Comparison of ENCODE assay signal across 8 cellular contexts in genomic region chr12:16606201-16606849, GRCh38. TPM values are rescaled to one million over a fixed set of nuclear protein-coding genes. Genes with fewer than 3 reads are reported as not detected.
A peak's percentile ranks its signal among the peaks of the same experiment; 100 is the strongest.
DNase-seq lines count a peak whose midpoint lies in the region; ATAC-seq and TF ChIP-seq lines count a peak whose summit lies in the region.

No MANE protein-coding gene starts in this region.

- DNase-seq in SK-N-DZ (ENCODE audit: low spot score): peak; percentile 68
- DNase-seq in cardiac muscle cell (ENCODE audit: low read depth in 1 of 2, low spot score in 1 of 2): peak; percentile 72
- DNase-seq in pons (ENCODE audit: low spot score): peak; percentile 63
- DNase-seq in GF-D8 (lab: John Stamatoyannopoulos, UW): no peak
- DNase-seq in activated CD8-positive, alpha-beta memory T cell treated with anti-CD3 and anti-CD28 coated beads, Interleukin-2, amount 50 U/mL, for 48 hours: no peak

- ATAC-seq in HG03460 (IDR thresholded peaks at IDR 0.05; ENCODE audit: unreplicated experiment) (peak; percentile 42), GM21360 (IDR thresholded peaks at IDR 0.05; ENCODE audit: unreplicated experiment) (no peak)

- peak overlapping the region; percentile 86 for H3K4me3 ChIP-seq in cardiac muscle cell

- no peaks in the 10 kb centered on the region for H3K36me3 ChIP-seq in cardiac muscle cell

- peaks cover 24% of the 10 kb centered on the region for H3K4me1 ChIP-seq in cardiac muscle cell (ENCODE audit: low read depth)

- no peak for TF ChIP-seq CTCF in cardiac muscle cell (IDR thresholded peaks at IDR 0.05; ENCODE audit: low read depth, low read length)

- peak; percentile 36 for TF ChIP-seq POLR2A in GM18951 (IDR thresholded peaks at IDR 0.05; ENCODE audit: extremely low read depth, insufficient read depth, insufficient read length)

- in situ Hi-C loops in GM18951 (cut with MboI; ENCODE audit: low sequenced_read_pairs, unreplicated experiment): no loop called here

- peaks cover 41% of the 10 kb centered on the region for H3K27me3 ChIP-seq in cardiac muscle cell

- peak overlapping the region; percentile 58 for H3K27ac ChIP-seq in cardiac muscle cell

- no peaks in the 10 kb centered on the region for H3K9me3 ChIP-seq in cardiac muscle cell (ENCODE audit: low read depth)

RNA-seq across cellular contexts. Expression of gene LMO3, which starts 0.4 kb away (rescaled TPM):
- polyA plus RNA-seq in SK-N-DZ (2014; cell fraction: cytosol; rRNA removed): 8.3 and 9.6 TPM in 2 replicates
- 9.3 and 12.6 TPM in 2 replicates for polyA plus RNA-seq in SK-N-DZ (2014; cell fraction: nucleus; rRNA removed)
- total RNA-seq in cardiac muscle cell: 26.2 and 29.3 TPM in 2 replicates
- 12.2 and 37.6 TPM in 2 replicates for polyA plus RNA-seq in cardiac muscle cell

Comparison
In these comparisons a context has a peak if more than half of its experiments do, and no peak if none do; other contexts are left out.
1. DNase-seq: peak in SK-N-DZ (single experiment), cardiac muscle cell (2 of 2) and pons (single experiment); none in GF-D8 (single experiment) and activated CD8-positive, alpha-beta memory T cell treated with anti-CD3 and anti-CD28 coated beads, Interleukin-2, amount 50 U/mL, for 48 hours (single experiment).